Comparison of ENCODE assay signal across 8 cellular contexts in the genomic region with DNA sequence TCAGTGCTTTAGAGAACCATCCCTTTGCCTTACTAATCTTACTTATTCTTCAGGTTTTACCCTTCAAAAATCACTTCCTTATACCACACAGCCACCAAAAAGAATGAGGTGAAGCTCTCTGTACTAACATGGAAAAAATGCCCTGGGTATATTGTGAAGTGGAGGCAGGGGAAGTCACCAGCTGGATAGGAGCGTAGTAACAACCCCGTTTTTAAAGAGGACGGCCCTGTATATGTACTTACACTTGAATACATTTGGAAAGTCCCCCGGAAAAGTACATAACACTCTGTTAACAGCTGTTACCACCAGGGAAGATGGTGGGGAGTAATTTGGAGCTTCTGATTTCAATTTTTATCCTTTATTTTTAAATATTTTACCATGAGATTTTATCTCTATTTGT. TPM values are rescaled to one million over a fixed set of nuclear protein-coding genes. Genes with fewer than 3 reads are reported as not detected.
DNase-seq lines count a peak whose midpoint lies in the region; ATAC-seq and TF ChIP-seq lines count a peak whose summit lies in the region.

No MANE protein-coding gene starts in this region.

- H3K36me3 ChIP-seq in testis (ENCODE audit: low read depth, missing control alignments), result no peaks in the 10 kb centered on the region

- no peaks in the 10 kb centered on the region for H3K36me3 Mint-ChIP-seq in activated CD8-positive, alpha-beta T cell treated with anti-CD3 and anti-CD28 coated beads for 36 hours (ENCODE audit: low read depth)
- H3K36me3 Mint-ChIP-seq in mesothelial cell of epicardium, result no peaks in the 10 kb centered on the region

- peak overlapping the region; percentile 90 for H3K27ac Mint-ChIP-seq in activated CD8-positive, alpha-beta T cell treated with anti-CD3 and anti-CD28 coated beads for 36 hours
- peak overlapping the region; percentile 89 for H3K27ac Mint-ChIP-seq in mesothelial cell of epicardium

- no peak for TF ChIP-seq POLR2A in erythroblast (IDR thresholded peaks at IDR 0.05; ENCODE audit: low read length)
- no peak for TF ChIP-seq POLR2A in testis (IDR thresholded peaks at IDR 0.05)

- no peak overlapping the region for H3K4me3 ChIP-seq in testis

- POLR2A ChIA-PET in activated CD8-positive, alpha-beta T cell treated with anti-CD3 and anti-CD28 coated beads for 36 hours (lab: Charles Lee), result interaction anchor here (0.6 to 1.5 kb wide), 12 partner anchors 10 to 195 kb away, joined by 3 to 5 read pairs (median 3); a partner anchor contains a TSS

- TF ChIP-seq CTCF in activated CD8-positive, alpha-beta T cell treated with anti-CD3 and anti-CD28 coated beads for 36 hours (IDR thresholded peaks at IDR 0.05), result no peak
- TF ChIP-seq CTCF in mesothelial cell of epicardium (IDR thresholded peaks at IDR 0.05; ENCODE audit: unreplicated experiment) (no peak), testis (IDR thresholded peaks at IDR 0.05) (no peak)

- DNase-seq in DMS 273 treated with DMSO at 0.1 percent for 48 hours (lab: John Stamatoyannopoulos, UW), result peak; percentile 16
- peak; percentile 28 for DNase-seq in activated CD8-positive, alpha-beta T cell treated with anti-CD3 and anti-CD28 coated beads for 36 hours
- DNase-seq in mesothelial cell of epicardium (ENCODE audit: low spot score in 2 of 2, unreplicated experiment in 2 of 2), result no peak
- no peak for DNase-seq in AML-193 (lab: John Stamatoyannopoulos, UW)
- no peak for DNase-seq in erythroblast (lab: John Stamatoyannopoulos, UW)
- DNase-seq in testis, result no peak

- H3K27ac ChIP-seq in testis, result no peak overlapping the region

- H3K4me1 ChIP-seq in testis, result no peaks in the 10 kb centered on the region

- H3K4me3 Mint-ChIP-seq in activated CD8-positive, alpha-beta T cell treated with anti-CD3 and anti-CD28 coated beads for 36 hours, result peak overlapping the region; percentile 39
- no peak overlapping the region for H3K4me3 Mint-ChIP-seq in mesothelial cell of epicardium

- no peaks in the 10 kb centered on the region for H3K27me3 ChIP-seq in testis

- WGBS in testis, 2 donors, result 40 to 45% methylated on average over 4 of the region's 4 CpGs

- CTCF ChIA-PET in activated CD8-positive, alpha-beta T cell treated with anti-CD3 and anti-CD28 coated beads for 36 hours (lab: Charles Lee), result interaction anchor here (0.6 to 3.0 kb wide), 13 partner anchors 8 to 231 kb away, joined by 3 to 18 read pairs (median 3); no protein-coding TSS in a partner anchor

- no peaks in the 10 kb centered on the region for H3K9me3 Mint-ChIP-seq in activated CD8-positive, alpha-beta T cell treated with anti-CD3 and anti-CD28 coated beads for 36 hours
- peaks cover 4% of the 10 kb centered on the region for H3K9me3 Mint-ChIP-seq in mesothelial cell of epicardium

- intact Hi-C loops in activated CD8-positive, alpha-beta T cell treated with anti-CD3 and anti-CD28 coated beads for 36 hours (cut with micrococcal nuclease), result no loop called here
- intact Hi-C loops in testis (cut with DNase I; ENCODE audit: low total_unique reads), result no loop called here

- peaks cover 53% of the 10 kb centered on the region for H3K4me1 Mint-ChIP-seq in activated CD8-positive, alpha-beta T cell treated with anti-CD3 and anti-CD28 coated beads for 36 hours (ENCODE audit: low read depth)
- peaks cover 15% of the 10 kb centered on the region for H3K4me1 Mint-ChIP-seq in mesothelial cell of epicardium

- H3K9me3 ChIP-seq in testis, result no peaks in the 10 kb centered on the region

- ATAC-seq in HG02588 (IDR thresholded peaks at IDR 0.05; ENCODE audit: unreplicated experiment) (peak; percentile 69), HG02763 (IDR thresholded peaks at IDR 0.05; ENCODE audit: unreplicated experiment) (no peak)
- peak; percentile 53 for ATAC-seq in activated CD8-positive, alpha-beta T cell treated with anti-CD3 and anti-CD28 coated beads for 36 hours

- H3K27me3 Mint-ChIP-seq in activated CD8-positive, alpha-beta T cell treated with anti-CD3 and anti-CD28 coated beads for 36 hours, result no peaks in the 10 kb centered on the region
- peaks cover 6% of the 10 kb centered on the region for H3K27me3 Mint-ChIP-seq in mesothelial cell of epicardium (ENCODE audit: low read depth)

RNA-seq across cellular contexts. Expression of a gene that starts 28.2 kb away (rescaled TPM):
- total RNA-seq in activated CD8-positive, alpha-beta T cell treated with anti-CD3 and anti-CD28 coated beads for 36 hours, result 100 to 1,000 TPM; 201 to 203 TPM
- 244 to 246 TPM (median 245 TPM) in 3 replicates for total RNA-seq in mesothelial cell of epicardium
- 10 to 100 TPM; 90.4 to 95.0 TPM for total RNA-seq in testis
- polyA plus RNA-seq in testis (ENCODE audit: insufficient read depth, low read depth, low replicate concordance), result 133 TPM

RNA-seq across cellular contexts. Expression of a gene that starts 47.3 kb away (rescaled TPM):
- total RNA-seq in activated CD8-positive, alpha-beta T cell treated with anti-CD3 and anti-CD28 coated beads for 36 hours, result 100 to 1,000 TPM; 273 to 296 TPM
- total RNA-seq in mesothelial cell of epicardium (181 to 186 TPM (median 182 TPM) in 3 replicates), testis (100 to 1,000 TPM; 137 to 189 TPM)
- polyA plus RNA-seq in testis (ENCODE audit: insufficient read depth, low read depth, low replicate concordance), result 305 TPM

Comparison
In these comparisons a context has a peak if more than half of its experiments do, and no peak if none do; other contexts are left out.
1. DNase-seq: peak in DMS 273 treated with DMSO at 0.1 percent for 48 hours (single experiment) and activated CD8-positive, alpha-beta T cell treated with anti-CD3 and anti-CD28 coated beads for 36 hours (single experiment); none in mesothelial cell of epicardium (0 of 2), AML-193 (0 of 2), erythroblast (0 of 2) and testis (single experiment).